ENCODE assay signal across 29 cellular contexts in the genomic region with DNA sequence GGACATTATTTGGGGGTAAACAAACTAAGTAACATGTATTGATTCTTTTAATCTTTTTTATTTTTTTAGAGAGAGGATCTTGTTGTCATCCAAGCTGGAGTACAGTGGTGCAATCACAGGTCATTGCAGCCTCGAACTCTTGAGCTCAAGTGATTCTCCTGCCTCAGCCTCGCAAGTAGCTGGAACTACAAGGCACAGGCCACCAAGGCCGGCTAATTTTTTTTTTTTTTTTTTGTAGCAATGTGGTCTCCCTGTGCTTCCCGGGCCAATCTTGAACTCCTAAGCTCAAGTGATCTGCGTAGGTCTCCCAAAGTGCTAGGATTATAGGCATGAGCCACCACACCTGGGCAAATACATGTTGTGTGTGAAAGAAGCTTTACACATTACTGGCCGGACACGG.
"Had no signal": no experiment of that assay in that cellular context is flagged by ENCODE, and none has a peak within 500 bp of the region (broad histone marks: within the 10 kb centered on the region; RNA-seq: fewer than 3 reads in every experiment).

No MANE protein-coding gene starts in this region.

- H3K4me1 ChIP-seq: ascending aorta, breast epithelium, colonic mucosa, esophagus squamous epithelium, heart right ventricle had no signal

- H3K9me3 Mint-ChIP-seq: activated CD4-positive, alpha-beta memory T cell treated with anti-CD3 and anti-CD28 coated beads, Interleukin-2, amount 10 ng/mL, durations not matched to agents 7 days and 5 days; activated CD4-positive, alpha-beta T cell treated with anti-CD3 and anti-CD28 coated beads, Interleukin-2, amount 10 ng/mL, durations not matched to agents 7 days and 5 days; activated naive CD4-positive, alpha-beta T cell treated with anti-CD3 and anti-CD28 coated beads, Interleukin-2, amount 10 ng/mL, durations not matched to agents 7 days and 5 days; activated naive CD4-positive, alpha-beta T cell treated with anti-CD3 and anti-CD28 coated beads, Interleukin-2, amount 50 U/mL, for 72 hours; activated naive CD8-positive, alpha-beta T cell treated with anti-CD3 and anti-CD28 coated beads, Interleukin-2, amount 10 ng/mL, durations not matched to agents 7 days and 5 days; activated T-cell treated with anti-CD3 and anti-CD28 coated beads, Interleukin-2, amount 50 U/mL, for 24 hours; activated T-cell treated with anti-CD3 and anti-CD28 coated beads, Interleukin-2, amount 50 U/mL, for 72 hours; brain; WTC11 had no signal

- H3K27me3 ChIP-seq: ascending aorta, breast epithelium, cardiac muscle cell, colonic mucosa, esophagus squamous epithelium, gastroesophageal sphincter, heart right ventricle had no signal

- H3K4me3 Mint-ChIP-seq: activated CD4-positive, alpha-beta memory T cell treated with anti-CD3 and anti-CD28 coated beads, Interleukin-2, amount 10 ng/mL, durations not matched to agents 7 days and 5 days; activated CD4-positive, alpha-beta T cell treated with anti-CD3 and anti-CD28 coated beads, Interleukin-2, amount 10 ng/mL, durations not matched to agents 7 days and 5 days; activated naive CD4-positive, alpha-beta T cell treated with anti-CD3 and anti-CD28 coated beads, Interleukin-2, amount 10 ng/mL, durations not matched to agents 7 days and 5 days; activated naive CD8-positive, alpha-beta T cell treated with anti-CD3 and anti-CD28 coated beads, Interleukin-2, amount 10 ng/mL, durations not matched to agents 7 days and 5 days; activated T-cell treated with anti-CD3 and anti-CD28 coated beads, Interleukin-2, amount 50 U/mL, for 24 hours; activated T-cell treated with anti-CD3 and anti-CD28 coated beads, Interleukin-2, amount 50 U/mL, for 72 hours; brain; WTC11 had no signal

- H3K27ac Mint-ChIP-seq: activated CD4-positive, alpha-beta memory T cell treated with anti-CD3 and anti-CD28 coated beads, Interleukin-2, amount 10 ng/mL, durations not matched to agents 7 days and 5 days; activated CD4-positive, alpha-beta T cell treated with anti-CD3 and anti-CD28 coated beads, Interleukin-2, amount 10 ng/mL, durations not matched to agents 7 days and 5 days; activated naive CD4-positive, alpha-beta T cell treated with anti-CD3 and anti-CD28 coated beads, Interleukin-2, amount 10 ng/mL, durations not matched to agents 7 days and 5 days; activated naive CD4-positive, alpha-beta T cell treated with anti-CD3 and anti-CD28 coated beads, Interleukin-2, amount 50 U/mL, for 72 hours; activated naive CD8-positive, alpha-beta T cell treated with anti-CD3 and anti-CD28 coated beads, Interleukin-2, amount 10 ng/mL, durations not matched to agents 7 days and 5 days; activated T-cell treated with anti-CD3 and anti-CD28 coated beads, Interleukin-2, amount 50 U/mL, for 24 hours; activated T-cell treated with anti-CD3 and anti-CD28 coated beads, Interleukin-2, amount 50 U/mL, for 72 hours; WTC11 had no signal

- ATAC-seq: activated naive CD4-positive, alpha-beta T cell treated with anti-CD3 and anti-CD28 coated beads, Interleukin-2, amount 50 U/mL, for 72 hours; activated T-cell treated with anti-CD3 and anti-CD28 coated beads, Interleukin-2, amount 50 U/mL, for 72 hours; gastroesophageal sphincter; heart right ventricle; WTC11 had no signal

- H3K4me1 Mint-ChIP-seq: activated CD4-positive, alpha-beta memory T cell treated with anti-CD3 and anti-CD28 coated beads, Interleukin-2, amount 10 ng/mL, durations not matched to agents 7 days and 5 days; activated CD4-positive, alpha-beta T cell treated with anti-CD3 and anti-CD28 coated beads, Interleukin-2, amount 10 ng/mL, durations not matched to agents 7 days and 5 days; activated naive CD4-positive, alpha-beta T cell treated with anti-CD3 and anti-CD28 coated beads, Interleukin-2, amount 10 ng/mL, durations not matched to agents 7 days and 5 days; activated naive CD8-positive, alpha-beta T cell treated with anti-CD3 and anti-CD28 coated beads, Interleukin-2, amount 10 ng/mL, durations not matched to agents 7 days and 5 days had no signal

- H3K27me3 Mint-ChIP-seq: activated CD4-positive, alpha-beta memory T cell treated with anti-CD3 and anti-CD28 coated beads, Interleukin-2, amount 10 ng/mL, durations not matched to agents 7 days and 5 days; activated CD4-positive, alpha-beta T cell treated with anti-CD3 and anti-CD28 coated beads, Interleukin-2, amount 10 ng/mL, durations not matched to agents 7 days and 5 days; activated naive CD4-positive, alpha-beta T cell treated with anti-CD3 and anti-CD28 coated beads, Interleukin-2, amount 10 ng/mL, durations not matched to agents 7 days and 5 days; activated naive CD8-positive, alpha-beta T cell treated with anti-CD3 and anti-CD28 coated beads, Interleukin-2, amount 10 ng/mL, durations not matched to agents 7 days and 5 days; activated T-cell treated with anti-CD3 and anti-CD28 coated beads, Interleukin-2, amount 50 U/mL, for 24 hours; brain had no signal

- DNase-seq: activated CD4-positive, alpha-beta memory T cell treated with anti-CD3 and anti-CD28 coated beads, Interleukin-2, amount 10 ng/mL, durations not matched to agents 7 days and 5 days; activated CD4-positive, alpha-beta T cell treated with anti-CD3 and anti-CD28 coated beads for 1 hour; activated CD4-positive, alpha-beta T cell treated with anti-CD3 and anti-CD28 coated beads for 4 hours; activated CD4-positive, alpha-beta T cell treated with anti-CD3 and anti-CD28 coated beads, Interleukin-2, amount 10 ng/mL, durations not matched to agents 7 days and 5 days; activated CD4-positive, alpha-beta T cell treated with anti-CD3 and anti-CD28 coated beads, Interleukin-2, amount 50 U/mL, for 4 hours; activated CD8-positive, alpha-beta memory T cell treated with anti-CD3 and anti-CD28 coated beads, Interleukin-2, amount 50 U/mL, for 48 hours; activated gamma-delta T cell; activated naive CD4-positive, alpha-beta T cell; activated naive CD4-positive, alpha-beta T cell treated with anti-CD3 and anti-CD28 coated beads, Interleukin-2, amount 10 ng/mL, durations not matched to agents 7 days and 5 days; activated naive CD8-positive, alpha-beta T cell treated with anti-CD3 and anti-CD28 coated beads, Interleukin-2, amount 10 ng/mL, durations not matched to agents 7 days and 5 days; activated T-cell treated with anti-CD3 and anti-CD28 coated beads for 4 hours; activated T-cell treated with anti-CD3 and anti-CD28 coated beads, Interleukin-2, amount 50 U/mL, for 24 hours; activated T-cell treated with anti-CD3 and anti-CD28 coated beads, Interleukin-2, amount 50 U/mL, for 72 hours; central memory CD4-positive, alpha-beta T cell; cerebellar nuclear complex; colonic mucosa; effector CD8-positive, alpha-beta T cell; esophagus squamous epithelium; foreskin melanocyte; heart right ventricle; T-helper 2 cell had no signal

- H3K4me3 ChIP-seq: ascending aorta, breast epithelium, cardiac muscle cell, colonic mucosa, esophagus squamous epithelium, gastroesophageal sphincter, heart right ventricle had no signal

- H3K36me3 ChIP-seq: breast epithelium, colonic mucosa had no signal

- H3K9me3 ChIP-seq: ascending aorta, breast epithelium, colonic mucosa, esophagus squamous epithelium, gastroesophageal sphincter, heart right ventricle had no signal

- H3K27ac ChIP-seq: ascending aorta, breast epithelium, cardiac muscle cell, colonic mucosa, epithelial cell of prostate, esophagus squamous epithelium, gastroesophageal sphincter, heart right ventricle had no signal
